In the genomic region with DNA sequence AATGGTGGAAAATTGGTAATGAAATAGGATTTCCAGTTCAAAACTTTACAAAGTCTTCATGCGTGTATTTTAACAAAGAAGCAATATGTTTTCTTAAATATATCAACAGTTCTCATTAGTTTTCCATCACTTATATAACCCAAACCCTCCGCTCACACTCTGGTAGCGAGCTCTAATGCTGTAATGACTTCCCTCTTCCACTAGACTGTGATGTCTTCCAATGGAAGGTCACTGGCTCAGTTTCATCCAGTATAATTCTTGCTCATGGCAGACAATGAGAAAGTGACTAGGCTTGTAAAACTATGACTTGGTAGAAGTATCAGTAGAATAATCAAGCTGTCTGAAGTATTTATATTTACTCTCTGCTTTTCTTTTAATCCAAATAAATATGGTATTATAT, we compare ENCODE assay signal across 1 cellular context.
TF ChIP-seq lines count a peak whose summit lies in the region.

No MANE protein-coding gene starts in this region.

TF ChIP-seq in H1, 55 proteins besides CTCF, POLR2A, EP300 and RAD21:
- TF ChIP-seq SIN3A (conservative IDR thresholded peaks at IDR 0.05 in 1 of 2, IDR thresholded peaks at IDR 0.05 in 1 of 2; ENCODE audit: low read depth in 1 of 2, low read length in 2 of 2) = no peak
- TF ChIP-seq CTBP2 (IDR thresholded peaks at IDR 0.05; ENCODE audit: borderline replicate concordance, insufficient read depth, insufficient read length, low read length) = no peak
- no peak for TF ChIP-seq POU5F1 (IDR thresholded peaks at IDR 0.05; ENCODE audit: low read depth, low read length)
- TF ChIP-seq TBP (IDR thresholded peaks at IDR 0.05; ENCODE audit: low read depth, low read length) = no peak
- TF ChIP-seq NANOG (IDR thresholded peaks at IDR 0.05; ENCODE audit: insufficient read depth, low read depth, low read length, poor library complexity, severe bottlenecking) = no peak
- TF ChIP-seq ZNF274 (IDR thresholded peaks at IDR 0.05; ENCODE audit: borderline replicate concordance, extremely low read depth, low read length) = no peak
- TF ChIP-seq CBX5 (IDR thresholded peaks at IDR 0.05; ENCODE audit: low read depth, low read length) = no peak
- no peak for TF ChIP-seq TCF12 (IDR thresholded peaks at IDR 0.05; ENCODE audit: low read depth, low read length)
- no peak for TF ChIP-seq SP4 (IDR thresholded peaks at IDR 0.05; ENCODE audit: low read length)
- no peak for TF ChIP-seq SAP30 (IDR thresholded peaks at IDR 0.05; ENCODE audit: insufficient read depth, insufficient replicate concordance, low read length)
- no peak for TF ChIP-seq MAFK (IDR thresholded peaks at IDR 0.05; ENCODE audit: low read depth, low read length)
- TF ChIP-seq, protein P1, sequence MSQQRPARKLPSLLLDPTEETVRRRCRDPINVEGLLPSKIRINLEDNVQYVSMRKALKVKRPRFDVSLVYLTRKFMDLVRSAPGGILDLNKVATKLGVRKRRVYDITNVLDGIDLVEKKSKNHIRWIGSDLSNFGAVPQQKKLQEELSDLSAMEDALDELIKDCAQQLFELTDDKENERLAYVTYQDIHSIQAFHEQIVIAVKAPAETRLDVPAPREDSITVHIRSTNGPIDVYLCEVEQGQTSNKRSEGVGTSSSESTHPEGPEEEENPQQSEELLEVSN (IDR thresholded peaks at IDR 0.05) = no peak
- no peak for TF ChIP-seq TEAD4 (IDR thresholded peaks at IDR 0.05; ENCODE audit: low read depth, low read length)
- TF ChIP-seq BCL11A (IDR thresholded peaks at IDR 0.05; ENCODE audit: low read depth in 2 of 2, low read length in 2 of 2) = no peak
- no peak for TF ChIP-seq FOSL1 (IDR thresholded peaks at IDR 0.05; ENCODE audit: insufficient read depth, low read depth, low read length)
- TF ChIP-seq SRF (IDR thresholded peaks at IDR 0.05; ENCODE audit: low read depth, low read length) = no peak
- TF ChIP-seq KDM1A (IDR thresholded peaks at IDR 0.05; ENCODE audit: borderline replicate concordance, low read length) = no peak
- no peak for TF ChIP-seq CEBPB (IDR thresholded peaks at IDR 0.05; ENCODE audit: low read depth, low read length)
- no peak for TF ChIP-seq MAX (IDR thresholded peaks at IDR 0.05)
- no peak for TF ChIP-seq HDAC2 (IDR thresholded peaks at IDR 0.05; ENCODE audit: borderline replicate concordance in 1 of 2, low read depth in 2 of 2, low read length in 2 of 2)
